In the genomic region with DNA sequence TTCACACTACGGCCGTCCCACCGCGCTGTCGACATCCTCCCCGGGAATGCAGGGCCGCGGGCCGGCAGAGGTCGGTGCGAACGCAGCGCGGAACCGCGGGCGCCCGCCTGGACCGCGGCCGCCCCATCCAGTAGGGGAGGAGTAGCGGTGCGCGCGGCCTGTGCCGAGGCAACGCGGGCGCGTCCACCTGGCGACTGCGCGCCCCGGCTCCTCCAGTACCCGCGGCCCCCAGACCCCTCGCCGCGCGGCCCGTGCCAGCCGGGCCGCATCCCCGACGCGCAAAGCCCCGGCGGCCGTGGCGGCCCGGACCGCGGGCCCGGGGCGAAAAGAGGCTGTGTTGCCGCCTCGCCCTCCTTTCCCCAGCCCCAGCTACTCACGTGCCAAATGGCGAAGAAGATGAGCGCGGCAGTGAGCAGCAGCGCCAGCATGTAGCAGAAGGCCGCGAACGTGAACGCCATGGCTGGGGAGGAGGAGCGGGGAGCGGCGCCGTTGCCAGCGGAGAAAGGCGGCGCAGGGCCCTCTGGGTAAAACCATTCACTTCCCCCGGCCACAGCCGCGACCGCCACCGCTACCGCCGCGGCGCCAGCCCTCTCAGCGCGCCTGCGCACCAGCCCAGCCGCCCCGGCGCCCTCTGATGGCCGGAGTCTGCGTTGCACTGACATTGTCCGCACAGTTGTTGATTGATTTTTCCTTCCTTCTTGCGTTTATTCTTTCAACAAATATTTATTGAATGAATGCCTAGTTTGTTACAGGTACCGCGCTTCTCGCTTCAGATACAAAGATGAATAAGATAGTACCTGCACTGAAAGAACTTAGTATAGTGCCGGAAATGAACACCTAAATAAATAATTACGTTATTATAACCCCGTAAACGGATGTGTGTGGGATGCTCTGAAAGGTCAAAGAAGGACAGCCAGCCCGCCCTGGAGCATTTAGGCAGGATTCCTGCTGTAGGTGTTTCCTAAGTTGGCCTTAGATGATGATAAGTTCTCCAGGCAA, we compare ENCODE assay signal across 1 cellular context.
TF ChIP-seq lines count a peak whose summit lies in the region.

Gene CNIH1 (minus strand): TSS at position 505 of the 999 bp plus-strand sequence. CDS start 47 bp downstream, at position 458.

TF ChIP-seq in GM12878, 131 proteins besides CTCF, POLR2A, EP300 and RAD21 (continued from another document and continues in another):
- TF ChIP-seq, protein P1, sequence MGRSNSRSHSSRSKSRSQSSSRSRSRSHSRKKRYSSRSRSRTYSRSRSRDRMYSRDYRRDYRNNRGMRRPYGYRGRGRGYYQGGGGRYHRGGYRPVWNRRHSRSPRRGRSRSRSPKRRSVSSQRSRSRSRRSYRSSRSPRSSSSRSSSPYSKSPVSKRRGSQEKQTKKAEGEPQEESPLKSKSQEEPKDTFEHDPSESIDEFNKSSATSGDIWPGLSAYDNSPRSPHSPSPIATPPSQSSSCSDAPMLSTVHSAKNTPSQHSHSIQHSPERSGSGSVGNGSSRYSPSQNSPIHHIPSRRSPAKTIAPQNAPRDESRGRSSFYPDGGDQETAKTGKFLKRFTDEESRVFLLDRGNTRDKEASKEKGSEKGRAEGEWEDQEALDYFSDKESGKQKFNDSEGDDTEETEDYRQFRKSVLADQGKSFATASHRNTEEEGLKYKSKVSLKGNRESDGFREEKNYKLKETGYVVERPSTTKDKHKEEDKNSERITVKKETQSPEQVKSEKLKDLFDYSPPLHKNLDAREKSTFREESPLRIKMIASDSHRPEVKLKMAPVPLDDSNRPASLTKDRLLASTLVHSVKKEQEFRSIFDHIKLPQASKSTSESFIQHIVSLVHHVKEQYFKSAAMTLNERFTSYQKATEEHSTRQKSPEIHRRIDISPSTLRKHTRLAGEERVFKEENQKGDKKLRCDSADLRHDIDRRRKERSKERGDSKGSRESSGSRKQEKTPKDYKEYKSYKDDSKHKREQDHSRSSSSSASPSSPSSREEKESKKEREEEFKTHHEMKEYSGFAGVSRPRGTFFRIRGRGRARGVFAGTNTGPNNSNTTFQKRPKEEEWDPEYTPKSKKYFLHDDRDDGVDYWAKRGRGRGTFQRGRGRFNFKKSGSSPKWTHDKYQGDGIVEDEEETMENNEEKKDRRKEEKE (IDR thresholded peaks at IDR 0.05), result 0 out of 2 replicates have a peak, but pooled peaks have one; percentile 54
- TF ChIP-seq ZNF622 (IDR thresholded peaks at IDR 0.05), result no peak
- no peak for TF ChIP-seq KLF5 (IDR thresholded peaks at IDR 0.05; ENCODE audit: partially characterized antibody)
- peak; percentile 67; the same call in 1 of the 2 replicates for TF ChIP-seq TAF1 (IDR thresholded peaks at IDR 0.05; ENCODE audit: borderline replicate concordance, low read depth, low read length)
- TF ChIP-seq, protein P2, sequence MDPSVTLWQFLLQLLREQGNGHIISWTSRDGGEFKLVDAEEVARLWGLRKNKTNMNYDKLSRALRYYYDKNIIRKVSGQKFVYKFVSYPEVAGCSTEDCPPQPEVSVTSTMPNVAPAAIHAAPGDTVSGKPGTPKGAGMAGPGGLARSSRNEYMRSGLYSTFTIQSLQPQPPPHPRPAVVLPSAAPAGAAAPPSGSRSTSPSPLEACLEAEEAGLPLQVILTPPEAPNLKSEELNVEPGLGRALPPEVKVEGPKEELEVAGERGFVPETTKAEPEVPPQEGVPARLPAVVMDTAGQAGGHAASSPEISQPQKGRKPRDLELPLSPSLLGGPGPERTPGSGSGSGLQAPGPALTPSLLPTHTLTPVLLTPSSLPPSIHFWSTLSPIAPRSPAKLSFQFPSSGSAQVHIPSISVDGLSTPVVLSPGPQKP (IDR thresholded peaks at IDR 0.05; ENCODE audit: low read depth, low read length), result no peak
- no peak for TF ChIP-seq YBX1 (IDR thresholded peaks at IDR 0.05)
- TF ChIP-seq, protein P3, sequence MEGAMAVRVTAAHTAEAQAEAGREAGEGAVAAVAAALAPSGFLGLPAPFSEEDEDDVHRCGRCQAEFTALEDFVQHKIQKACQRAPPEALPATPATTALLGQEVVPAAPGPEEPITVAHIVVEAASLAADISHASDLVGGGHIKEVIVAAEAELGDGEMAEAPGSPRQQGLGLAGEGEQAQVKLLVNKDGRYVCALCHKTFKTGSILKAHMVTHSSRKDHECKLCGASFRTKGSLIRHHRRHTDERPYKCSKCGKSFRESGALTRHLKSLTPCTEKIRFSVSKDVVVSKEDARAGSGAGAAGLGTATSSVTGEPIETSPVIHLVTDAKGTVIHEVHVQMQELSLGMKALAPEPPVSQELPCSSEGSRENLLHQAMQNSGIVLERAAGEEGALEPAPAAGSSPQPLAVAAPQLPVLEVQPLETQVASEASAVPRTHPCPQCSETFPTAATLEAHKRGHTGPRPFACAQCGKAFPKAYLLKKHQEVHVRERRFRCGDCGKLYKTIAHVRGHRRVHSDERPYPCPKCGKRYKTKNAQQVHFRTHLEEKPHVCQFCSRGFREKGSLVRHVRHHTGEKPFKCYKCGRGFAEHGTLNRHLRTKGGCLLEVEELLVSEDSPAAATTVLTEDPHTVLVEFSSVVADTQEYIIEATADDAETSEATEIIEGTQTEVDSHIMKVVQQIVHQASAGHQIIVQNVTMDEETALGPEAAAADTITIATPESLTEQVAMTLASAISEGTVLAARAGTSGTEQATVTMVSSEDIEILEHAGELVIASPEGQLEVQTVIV (IDR thresholded peaks at IDR 0.05; ENCODE audit: borderline replicate concordance, partially characterized antibody), result no peak
- no peak for TF ChIP-seq RAD51 (IDR thresholded peaks at IDR 0.05)
- no peak; a peak in 1 of 4 replicates for TF ChIP-seq CEBPB (IDR thresholded peaks at IDR 0.05; ENCODE audit: borderline replicate concordance in 1 of 2, low read depth in 2 of 2, low read length in 2 of 2)
- TF ChIP-seq NR2F1 (conservative IDR thresholded peaks at IDR 0.05), result peak; percentile 51
- no peak for TF ChIP-seq MLLT1 (IDR thresholded peaks at IDR 0.05)
- TF ChIP-seq, protein P4, sequence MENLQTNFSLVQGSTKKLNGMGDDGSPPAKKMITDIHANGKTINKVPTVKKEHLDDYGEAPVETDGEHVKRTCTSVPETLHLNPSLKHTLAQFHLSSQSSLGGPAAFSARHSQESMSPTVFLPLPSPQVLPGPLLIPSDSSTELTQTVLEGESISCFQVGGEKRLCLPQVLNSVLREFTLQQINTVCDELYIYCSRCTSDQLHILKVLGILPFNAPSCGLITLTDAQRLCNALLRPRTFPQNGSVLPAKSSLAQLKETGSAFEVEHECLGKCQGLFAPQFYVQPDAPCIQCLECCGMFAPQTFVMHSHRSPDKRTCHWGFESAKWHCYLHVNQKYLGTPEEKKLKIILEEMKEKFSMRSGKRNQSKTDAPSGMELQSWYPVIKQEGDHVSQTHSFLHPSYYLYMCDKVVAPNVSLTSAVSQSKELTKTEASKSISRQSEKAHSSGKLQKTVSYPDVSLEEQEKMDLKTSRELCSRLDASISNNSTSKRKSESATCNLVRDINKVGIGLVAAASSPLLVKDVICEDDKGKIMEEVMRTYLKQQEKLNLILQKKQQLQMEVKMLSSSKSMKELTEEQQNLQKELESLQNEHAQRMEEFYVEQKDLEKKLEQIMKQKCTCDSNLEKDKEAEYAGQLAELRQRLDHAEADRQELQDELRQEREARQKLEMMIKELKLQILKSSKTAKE (IDR thresholded peaks at IDR 0.05; ENCODE audit: low read depth, poor library complexity, severe bottlenecking), result peak; percentile 33
- no peak for TF ChIP-seq CHD4 (IDR thresholded peaks at IDR 0.05)
- TF ChIP-seq RELB (IDR thresholded peaks at IDR 0.05; ENCODE audit: low read depth), result 0 out of 2 replicates have a peak, but pooled peaks have one; percentile 33
- TF ChIP-seq PKNOX1 (IDR thresholded peaks at IDR 0.05), result peak; percentile 62; the same call in 1 of the 2 replicates
- no peak for TF ChIP-seq JUND (IDR thresholded peaks at IDR 0.05; ENCODE audit: low read depth, low read length)
- no peak for TF ChIP-seq ETV6 (conservative IDR thresholded peaks at IDR 0.05 in 1 of 2, IDR thresholded peaks at IDR 0.05 in 1 of 2; ENCODE audit: borderline replicate concordance in 1 of 2, low read depth in 1 of 2)
- TF ChIP-seq, protein P5, sequence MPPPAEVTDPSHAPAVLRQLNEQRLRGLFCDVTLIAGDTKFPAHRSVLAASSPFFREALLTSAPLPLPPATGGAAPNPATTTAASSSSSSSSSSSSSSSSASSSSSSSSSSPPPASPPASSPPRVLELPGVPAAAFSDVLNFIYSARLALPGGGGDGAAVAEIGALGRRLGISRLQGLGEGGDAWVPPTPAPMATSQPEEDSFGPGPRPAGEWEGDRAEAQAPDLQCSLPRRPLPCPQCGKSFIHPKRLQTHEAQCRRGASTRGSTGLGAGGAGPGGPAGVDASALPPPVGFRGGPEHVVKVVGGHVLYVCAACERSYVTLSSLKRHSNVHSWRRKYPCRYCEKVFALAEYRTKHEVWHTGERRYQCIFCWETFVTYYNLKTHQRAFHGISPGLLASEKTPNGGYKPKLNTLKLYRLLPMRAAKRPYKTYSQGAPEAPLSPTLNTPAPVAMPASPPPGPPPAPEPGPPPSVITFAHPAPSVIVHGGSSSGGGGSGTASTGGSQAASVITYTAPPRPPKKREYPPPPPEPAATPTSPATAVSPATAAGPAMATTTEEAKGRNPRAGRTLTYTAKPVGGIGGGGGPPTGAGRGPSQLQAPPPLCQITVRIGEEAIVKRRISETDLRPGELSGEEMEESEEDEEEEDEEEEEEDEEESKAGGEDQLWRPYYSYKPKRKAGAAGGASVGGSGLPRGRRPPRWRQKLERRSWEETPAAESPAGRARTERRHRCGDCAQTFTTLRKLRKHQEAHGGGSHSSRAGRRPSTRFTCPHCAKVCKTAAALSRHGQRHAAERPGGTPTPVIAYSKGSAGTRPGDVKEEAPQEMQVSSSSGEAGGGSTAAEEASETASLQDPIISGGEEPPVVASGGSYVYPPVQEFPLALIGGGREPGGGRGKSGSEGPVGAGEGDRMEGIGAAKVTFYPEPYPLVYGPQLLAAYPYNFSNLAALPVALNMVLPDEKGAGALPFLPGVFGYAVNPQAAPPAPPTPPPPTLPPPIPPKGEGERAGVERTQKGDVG (CRISPR knock-in tag; IDR thresholded peaks at IDR 0.05), result no peak
- peak; percentile 87 for TF ChIP-seq YY1 (IDR thresholded peaks at IDR 0.05; ENCODE audit: low read depth, low read length)
- TF ChIP-seq MEF2B (IDR thresholded peaks at IDR 0.05; ENCODE audit: partially characterized antibody, poor library complexity, severe bottlenecking), result peak; percentile 19
- TF ChIP-seq SRF (IDR thresholded peaks at IDR 0.05; ENCODE audit: low read depth in 2 of 2, low read length in 2 of 2), result no peak
- no peak for TF ChIP-seq ATF3 (IDR thresholded peaks at IDR 0.05; ENCODE audit: borderline replicate concordance, extremely low read depth, low read depth, low read length)
- TF ChIP-seq, protein P6, sequence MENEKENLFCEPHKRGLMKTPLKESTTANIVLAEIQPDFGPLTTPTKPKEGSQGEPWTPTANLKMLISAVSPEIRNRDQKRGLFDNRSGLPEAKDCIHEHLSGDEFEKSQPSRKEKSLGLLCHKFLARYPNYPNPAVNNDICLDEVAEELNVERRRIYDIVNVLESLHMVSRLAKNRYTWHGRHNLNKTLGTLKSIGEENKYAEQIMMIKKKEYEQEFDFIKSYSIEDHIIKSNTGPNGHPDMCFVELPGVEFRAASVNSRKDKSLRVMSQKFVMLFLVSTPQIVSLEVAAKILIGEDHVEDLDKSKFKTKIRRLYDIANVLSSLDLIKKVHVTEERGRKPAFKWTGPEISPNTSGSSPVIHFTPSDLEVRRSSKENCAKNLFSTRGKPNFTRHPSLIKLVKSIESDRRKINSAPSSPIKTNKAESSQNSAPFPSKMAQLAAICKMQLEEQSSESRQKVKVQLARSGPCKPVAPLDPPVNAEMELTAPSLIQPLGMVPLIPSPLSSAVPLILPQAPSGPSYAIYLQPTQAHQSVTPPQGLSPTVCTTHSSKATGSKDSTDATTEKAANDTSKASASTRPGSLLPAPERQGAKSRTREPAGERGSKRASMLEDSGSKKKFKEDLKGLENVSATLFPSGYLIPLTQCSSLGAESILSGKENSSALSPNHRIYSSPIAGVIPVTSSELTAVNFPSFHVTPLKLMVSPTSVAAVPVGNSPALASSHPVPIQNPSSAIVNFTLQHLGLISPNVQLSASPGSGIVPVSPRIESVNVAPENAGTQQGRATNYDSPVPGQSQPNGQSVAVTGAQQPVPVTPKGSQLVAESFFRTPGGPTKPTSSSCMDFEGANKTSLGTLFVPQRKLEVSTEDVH (IDR thresholded peaks at IDR 0.05; ENCODE audit: low read depth, partially characterized antibody), result no peak
- TF ChIP-seq FOXK2 (IDR thresholded peaks at IDR 0.05), result no peak
